In genomic region chr1:96090134-96090533, GRCh38 we compare ENCODE assay signal across 21 cellular contexts.
"Had no signal": no experiment of that assay in that cellular context is flagged by ENCODE, and none has a peak within 500 bp of the region (broad histone marks: within the 10 kb centered on the region; RNA-seq: fewer than 3 reads in every experiment).

No MANE protein-coding gene starts in this region.

- H3K27ac ChIP-seq: HL-60, SJSA1, SK-N-MC had no signal

- DNase-seq: KBM-7, MV-4-11, NCI-H1048, NCI-H1105, NCI-H1417, NCI-H1436 treated with DMSO at 0.1 percent for 48 hours, NCI-H1694, NCI-H187 treated with DMSO at 0.1 percent for 48 hours, NCI-H2081, NCI-H2171, NCI-H226, NCI-H446, NCI-H510A, NCI-H524 treated with DMSO at 0.1 percent for 48 hours, NCI-H69, NCI-H774, Right ventricle myocardium superior, SIG-M5 had no signal

- H3K4me3 ChIP-seq: SJSA1, SK-N-MC had no signal

- H3K27me3 ChIP-seq: SJSA1 had no signal

- H3K36me3 ChIP-seq: SJSA1 had no signal

- H3K4me1 ChIP-seq: SJSA1 had no signal

- H3K9me3 ChIP-seq: SJSA1 had no signal
